ENCODE assay signal across 21 cellular contexts in genomic region chr6:168637853-168638252, GRCh38.
"Had no signal": no experiment of that assay in that cellular context is flagged by ENCODE, and none has a peak within 500 bp of the region (broad histone marks: within the 10 kb centered on the region; RNA-seq: fewer than 3 reads in every experiment).

No MANE protein-coding gene starts in this region.

- H3K36me3 Mint-ChIP-seq: activated naive CD4-positive, alpha-beta T cell treated with anti-CD3 and anti-CD28 coated beads, Interleukin-2, amount 50 U/mL, for 24 hours; immature natural killer cell had no signal

- H3K27me3 Mint-ChIP-seq: activated CD4-positive, alpha-beta T cell treated with anti-CD3 and anti-CD28 coated beads, Interleukin-2, amount 10 ng/mL, durations not matched to agents 24 days and 14 days; dendritic cell treated with granulocyte-macrophage colony-stimulating factor and Interleukin-4, amounts not matched to agents 40 ng/mL and 50 ng/mL, for 4 days had no signal

- H3K4me3 Mint-ChIP-seq: activated CD4-positive, alpha-beta T cell treated with anti-CD3 and anti-CD28 coated beads, Interleukin-2, amount 10 ng/mL, durations not matched to agents 24 days and 14 days; activated CD8-positive, alpha-beta T cell treated with anti-CD3 and anti-CD28 coated beads, Interleukin-2, amount 10 ng/mL, durations not matched to agents 7 days and 5 days; activated naive CD4-positive, alpha-beta T cell treated with anti-CD3 and anti-CD28 coated beads, Interleukin-2, amount 50 U/mL, for 24 hours; dendritic cell treated with granulocyte-macrophage colony-stimulating factor and Interleukin-4, amounts not matched to agents 40 ng/mL and 50 ng/mL, for 4 days had no signal

- H3K4me1 Mint-ChIP-seq: activated CD4-positive, alpha-beta T cell treated with anti-CD3 and anti-CD28 coated beads, Interleukin-2, amount 10 ng/mL, durations not matched to agents 24 days and 14 days; activated naive CD4-positive, alpha-beta T cell treated with anti-CD3 and anti-CD28 coated beads, Interleukin-2, amount 50 U/mL, for 24 hours had no signal

- H3K27ac ChIP-seq: thyroid gland had no signal

- ATAC-seq: activated CD8-positive, alpha-beta T cell treated with anti-CD3 and anti-CD28 coated beads, Interleukin-2, amount 10 ng/mL, durations not matched to agents 7 days and 5 days had no signal

- H3K4me3 ChIP-seq: thyroid gland had no signal

- H3K27ac Mint-ChIP-seq: activated CD4-positive, alpha-beta T cell treated with anti-CD3 and anti-CD28 coated beads, Interleukin-2, amount 10 ng/mL, durations not matched to agents 24 days and 14 days; activated CD8-positive, alpha-beta T cell treated with anti-CD3 and anti-CD28 coated beads, Interleukin-2, amount 10 ng/mL, durations not matched to agents 7 days and 5 days; activated naive CD4-positive, alpha-beta T cell treated with anti-CD3 and anti-CD28 coated beads, Interleukin-2, amount 50 U/mL, for 24 hours; dendritic cell treated with granulocyte-macrophage colony-stimulating factor and Interleukin-4, amounts not matched to agents 40 ng/mL and 50 ng/mL, for 4 days had no signal

- H3K4me1 ChIP-seq: breast epithelium had no signal

- H3K9me3 Mint-ChIP-seq: activated naive CD4-positive, alpha-beta T cell treated with anti-CD3 and anti-CD28 coated beads, Interleukin-2, amount 50 U/mL, for 24 hours; nephron had no signal

- DNase-seq: activated CD4-positive, alpha-beta T cell treated with anti-CD3 and anti-CD28 coated beads, Interleukin-2, amount 10 ng/mL, durations not matched to agents 24 days and 14 days; activated CD4-positive, CD25-positive, alpha-beta regulatory T cell; activated CD8-positive, alpha-beta memory T cell treated with anti-CD3 and anti-CD28 coated beads, Interleukin-2, amount 50 U/mL, for 48 hours; activated CD8-positive, alpha-beta T cell treated with anti-CD3 and anti-CD28 coated beads, Interleukin-2, amount 10 ng/mL, durations not matched to agents 7 days and 5 days; activated gamma-delta T cell; activated T-cell treated with anti-CD3 and anti-CD28 coated beads, Interleukin-2, amount 50 U/mL, for 48 hours; cerebellar nuclear complex; effector CD8-positive, alpha-beta T cell; esophagus squamous epithelium; heart right ventricle; immature natural killer cell; nucleus accumbens; stimulated activated naive CD4-positive, alpha-beta T cell; T-helper 1 cell; T-helper 9 cell; thyroid gland had no signal

- H3K36me3 ChIP-seq: ascending aorta, breast epithelium, esophagus squamous epithelium, heart right ventricle, thyroid gland had no signal

- H3K27me3 ChIP-seq: ascending aorta, breast epithelium, heart right ventricle, thyroid gland had no signal
